In the genomic region with DNA sequence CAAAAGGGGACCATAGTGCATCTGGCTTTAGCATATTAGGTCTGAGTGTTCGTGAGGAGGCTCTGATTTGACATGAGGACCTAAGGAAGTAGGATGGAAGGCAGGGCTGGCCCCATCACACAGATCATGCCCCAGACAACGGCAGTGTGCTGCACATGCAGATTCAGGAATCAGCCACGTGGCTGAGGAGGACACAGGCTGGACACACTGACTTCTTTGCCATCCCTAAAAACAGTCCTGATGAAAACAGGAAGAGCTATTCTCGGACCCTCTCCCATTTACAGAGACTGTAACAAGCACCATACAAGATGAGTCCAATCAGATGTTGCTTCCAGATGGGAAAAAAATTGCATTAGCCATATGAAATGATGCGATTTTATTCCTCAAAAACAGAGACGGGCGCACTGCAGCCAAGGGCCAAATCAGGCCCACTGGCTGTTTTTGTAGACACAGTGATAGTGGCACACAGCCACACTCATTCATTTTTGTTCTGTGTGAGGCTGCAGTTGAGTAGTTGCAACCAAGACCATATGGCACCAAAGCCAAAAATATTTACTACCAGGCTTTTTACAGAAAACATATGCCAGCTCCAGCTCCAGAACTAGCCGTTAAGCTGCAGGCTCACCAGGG, we compare ENCODE assay signal across 2 cellular contexts.
TF ChIP-seq lines count a peak whose summit lies in the region.

No MANE protein-coding gene starts in this region.

TF ChIP-seq in SK-N-SH treated with all-trans-retinoic acid at 6 μM for 48 hours, 23 proteins besides CTCF, POLR2A, EP300 and RAD21:
- TF ChIP-seq, protein P1, sequence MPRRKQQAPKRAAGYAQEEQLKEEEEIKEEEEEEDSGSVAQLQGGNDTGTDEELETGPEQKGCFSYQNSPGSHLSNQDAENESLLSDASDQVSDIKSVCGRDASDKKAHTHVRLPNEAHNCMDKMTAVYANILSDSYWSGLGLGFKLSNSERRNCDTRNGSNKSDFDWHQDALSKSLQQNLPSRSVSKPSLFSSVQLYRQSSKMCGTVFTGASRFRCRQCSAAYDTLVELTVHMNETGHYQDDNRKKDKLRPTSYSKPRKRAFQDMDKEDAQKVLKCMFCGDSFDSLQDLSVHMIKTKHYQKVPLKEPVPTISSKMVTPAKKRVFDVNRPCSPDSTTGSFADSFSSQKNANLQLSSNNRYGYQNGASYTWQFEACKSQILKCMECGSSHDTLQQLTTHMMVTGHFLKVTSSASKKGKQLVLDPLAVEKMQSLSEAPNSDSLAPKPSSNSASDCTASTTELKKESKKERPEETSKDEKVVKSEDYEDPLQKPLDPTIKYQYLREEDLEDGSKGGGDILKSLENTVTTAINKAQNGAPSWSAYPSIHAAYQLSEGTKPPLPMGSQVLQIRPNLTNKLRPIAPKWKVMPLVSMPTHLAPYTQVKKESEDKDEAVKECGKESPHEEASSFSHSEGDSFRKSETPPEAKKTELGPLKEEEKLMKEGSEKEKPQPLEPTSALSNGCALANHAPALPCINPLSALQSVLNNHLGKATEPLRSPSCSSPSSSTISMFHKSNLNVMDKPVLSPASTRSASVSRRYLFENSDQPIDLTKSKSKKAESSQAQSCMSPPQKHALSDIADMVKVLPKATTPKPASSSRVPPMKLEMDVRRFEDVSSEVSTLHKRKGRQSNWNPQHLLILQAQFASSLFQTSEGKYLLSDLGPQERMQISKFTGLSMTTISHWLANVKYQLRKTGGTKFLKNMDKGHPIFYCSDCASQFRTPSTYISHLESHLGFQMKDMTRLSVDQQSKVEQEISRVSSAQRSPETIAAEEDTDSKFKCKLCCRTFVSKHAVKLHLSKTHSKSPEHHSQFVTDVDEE (CRISPR knock-in tag; IDR thresholded peaks at IDR 0.05) = 0 out of 2 replicates have a peak, but pooled peaks have one; percentile 42
- TF ChIP-seq ZNF70 (CRISPR knock-in tag; IDR thresholded peaks at IDR 0.05) (peak; percentile 83), TCF4 (CRISPR knock-in tag; IDR thresholded peaks at IDR 0.05; ENCODE audit: borderline replicate concordance) (peak; percentile 87), ZNF565 (CRISPR knock-in tag; conservative IDR thresholded peaks at IDR 0.05; ENCODE audit: low read depth) (no peak)

TF ChIP-seq in HepG2, 621 proteins besides CTCF, POLR2A, EP300 and RAD21:
- TF ChIP-seq MYPOP (CRISPR knock-in tag; IDR thresholded peaks at IDR 0.05) (no peak), FOSL1 (CRISPR knock-in tag; IDR thresholded peaks at IDR 0.05; ENCODE audit: borderline replicate concordance) (no peak), RNF2 (conservative IDR thresholded peaks at IDR 0.05; ENCODE audit: low read depth) (no peak), RBM22 (optimal IDR thresholded peaks at IDR 0.05; ENCODE audit: low read length) (no peak), ARID4A (CRISPR knock-in tag; IDR thresholded peaks at IDR 0.05; ENCODE audit: borderline replicate concordance) (no peak)
